ENCODE assay signal across 1 cellular context in the genomic region with DNA sequence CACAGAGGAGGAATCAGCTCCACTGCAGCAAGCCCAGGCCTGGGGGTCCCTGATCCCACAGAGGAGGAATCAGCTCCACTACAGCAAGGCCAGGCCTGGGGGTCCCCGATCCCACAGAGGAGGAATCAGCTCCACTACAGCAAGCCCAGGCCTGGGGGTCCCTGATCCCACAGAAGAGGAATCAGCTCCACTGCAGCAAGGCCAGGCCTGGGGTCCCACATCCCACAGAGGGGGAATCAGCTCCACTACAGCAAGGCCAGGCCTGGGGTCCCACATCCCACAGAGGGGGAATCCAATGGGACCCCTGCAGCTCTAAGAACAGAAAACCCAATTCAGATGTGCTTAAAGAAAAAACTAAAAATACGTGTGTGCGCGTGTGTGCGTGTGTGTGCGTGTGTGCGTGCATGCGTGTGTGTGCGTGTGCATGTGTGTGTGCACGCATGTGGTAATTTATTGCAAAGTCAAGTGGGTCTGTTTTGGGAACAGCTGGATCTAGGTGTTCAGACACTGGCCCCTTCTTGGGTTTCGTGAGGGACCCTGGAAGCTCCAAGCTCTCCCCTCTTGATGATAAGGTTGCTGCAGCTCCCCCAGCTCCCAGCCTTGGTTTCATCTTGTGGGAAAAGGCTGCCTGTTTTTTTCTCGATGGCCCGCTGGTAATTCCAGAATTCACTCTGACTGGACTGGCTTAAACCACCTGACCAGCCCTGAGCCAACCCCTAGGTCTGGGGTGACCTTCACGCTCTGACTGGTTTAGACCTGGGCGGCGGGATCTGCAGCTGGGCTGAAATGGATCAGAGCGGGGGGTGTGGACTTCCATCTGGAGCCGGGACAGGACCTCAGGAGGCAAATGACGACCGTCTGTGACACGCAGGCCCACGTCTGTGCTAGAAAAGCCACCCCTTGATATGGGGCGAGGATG.
TF ChIP-seq lines count a peak whose summit lies in the region.

No MANE protein-coding gene starts in this region.

TF ChIP-seq in H1, 55 proteins besides CTCF, POLR2A, EP300 and RAD21:
- no peak for TF ChIP-seq TAF7 (optimal IDR thresholded peaks at IDR 0.05; ENCODE audit: borderline replicate concordance, low read depth, low read length)
- TF ChIP-seq SIX5 (IDR thresholded peaks at IDR 0.05; ENCODE audit: low read depth, low read length), result no peak
- no peak for TF ChIP-seq RXRA (IDR thresholded peaks at IDR 0.05; ENCODE audit: insufficient read depth, low read depth, low read length)
- TF ChIP-seq, protein P1, sequence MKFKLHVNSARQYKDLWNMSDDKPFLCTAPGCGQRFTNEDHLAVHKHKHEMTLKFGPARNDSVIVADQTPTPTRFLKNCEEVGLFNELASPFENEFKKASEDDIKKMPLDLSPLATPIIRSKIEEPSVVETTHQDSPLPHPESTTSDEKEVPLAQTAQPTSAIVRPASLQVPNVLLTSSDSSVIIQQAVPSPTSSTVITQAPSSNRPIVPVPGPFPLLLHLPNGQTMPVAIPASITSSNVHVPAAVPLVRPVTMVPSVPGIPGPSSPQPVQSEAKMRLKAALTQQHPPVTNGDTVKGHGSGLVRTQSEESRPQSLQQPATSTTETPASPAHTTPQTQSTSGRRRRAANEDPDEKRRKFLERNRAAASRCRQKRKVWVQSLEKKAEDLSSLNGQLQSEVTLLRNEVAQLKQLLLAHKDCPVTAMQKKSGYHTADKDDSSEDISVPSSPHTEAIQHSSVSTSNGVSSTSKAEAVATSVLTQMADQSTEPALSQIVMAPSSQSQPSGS (IDR thresholded peaks at IDR 0.05; ENCODE audit: low read length), result no peak
- TF ChIP-seq POU5F1 (IDR thresholded peaks at IDR 0.05; ENCODE audit: low read depth, low read length), result no peak
- no peak for TF ChIP-seq GTF2F1 (IDR thresholded peaks at IDR 0.05; ENCODE audit: borderline replicate concordance, low read depth, low read length)
- TF ChIP-seq ZNF274 (IDR thresholded peaks at IDR 0.05; ENCODE audit: borderline replicate concordance, extremely low read depth, low read length), result no peak
- no peak for TF ChIP-seq RNF2 (IDR thresholded peaks at IDR 0.05; ENCODE audit: borderline replicate concordance, low read depth, low read length, missing control alignments, poor library complexity, severe bottlenecking)
- no peak for TF ChIP-seq EZH2 (IDR thresholded peaks at IDR 0.05; ENCODE audit: low read depth, low read length, severe bottlenecking)
- no peak for TF ChIP-seq JUN (IDR thresholded peaks at IDR 0.05; ENCODE audit: low read depth, low read length)
- TF ChIP-seq TEAD4 (IDR thresholded peaks at IDR 0.05; ENCODE audit: low read depth, low read length), result no peak
- TF ChIP-seq, protein P2, sequence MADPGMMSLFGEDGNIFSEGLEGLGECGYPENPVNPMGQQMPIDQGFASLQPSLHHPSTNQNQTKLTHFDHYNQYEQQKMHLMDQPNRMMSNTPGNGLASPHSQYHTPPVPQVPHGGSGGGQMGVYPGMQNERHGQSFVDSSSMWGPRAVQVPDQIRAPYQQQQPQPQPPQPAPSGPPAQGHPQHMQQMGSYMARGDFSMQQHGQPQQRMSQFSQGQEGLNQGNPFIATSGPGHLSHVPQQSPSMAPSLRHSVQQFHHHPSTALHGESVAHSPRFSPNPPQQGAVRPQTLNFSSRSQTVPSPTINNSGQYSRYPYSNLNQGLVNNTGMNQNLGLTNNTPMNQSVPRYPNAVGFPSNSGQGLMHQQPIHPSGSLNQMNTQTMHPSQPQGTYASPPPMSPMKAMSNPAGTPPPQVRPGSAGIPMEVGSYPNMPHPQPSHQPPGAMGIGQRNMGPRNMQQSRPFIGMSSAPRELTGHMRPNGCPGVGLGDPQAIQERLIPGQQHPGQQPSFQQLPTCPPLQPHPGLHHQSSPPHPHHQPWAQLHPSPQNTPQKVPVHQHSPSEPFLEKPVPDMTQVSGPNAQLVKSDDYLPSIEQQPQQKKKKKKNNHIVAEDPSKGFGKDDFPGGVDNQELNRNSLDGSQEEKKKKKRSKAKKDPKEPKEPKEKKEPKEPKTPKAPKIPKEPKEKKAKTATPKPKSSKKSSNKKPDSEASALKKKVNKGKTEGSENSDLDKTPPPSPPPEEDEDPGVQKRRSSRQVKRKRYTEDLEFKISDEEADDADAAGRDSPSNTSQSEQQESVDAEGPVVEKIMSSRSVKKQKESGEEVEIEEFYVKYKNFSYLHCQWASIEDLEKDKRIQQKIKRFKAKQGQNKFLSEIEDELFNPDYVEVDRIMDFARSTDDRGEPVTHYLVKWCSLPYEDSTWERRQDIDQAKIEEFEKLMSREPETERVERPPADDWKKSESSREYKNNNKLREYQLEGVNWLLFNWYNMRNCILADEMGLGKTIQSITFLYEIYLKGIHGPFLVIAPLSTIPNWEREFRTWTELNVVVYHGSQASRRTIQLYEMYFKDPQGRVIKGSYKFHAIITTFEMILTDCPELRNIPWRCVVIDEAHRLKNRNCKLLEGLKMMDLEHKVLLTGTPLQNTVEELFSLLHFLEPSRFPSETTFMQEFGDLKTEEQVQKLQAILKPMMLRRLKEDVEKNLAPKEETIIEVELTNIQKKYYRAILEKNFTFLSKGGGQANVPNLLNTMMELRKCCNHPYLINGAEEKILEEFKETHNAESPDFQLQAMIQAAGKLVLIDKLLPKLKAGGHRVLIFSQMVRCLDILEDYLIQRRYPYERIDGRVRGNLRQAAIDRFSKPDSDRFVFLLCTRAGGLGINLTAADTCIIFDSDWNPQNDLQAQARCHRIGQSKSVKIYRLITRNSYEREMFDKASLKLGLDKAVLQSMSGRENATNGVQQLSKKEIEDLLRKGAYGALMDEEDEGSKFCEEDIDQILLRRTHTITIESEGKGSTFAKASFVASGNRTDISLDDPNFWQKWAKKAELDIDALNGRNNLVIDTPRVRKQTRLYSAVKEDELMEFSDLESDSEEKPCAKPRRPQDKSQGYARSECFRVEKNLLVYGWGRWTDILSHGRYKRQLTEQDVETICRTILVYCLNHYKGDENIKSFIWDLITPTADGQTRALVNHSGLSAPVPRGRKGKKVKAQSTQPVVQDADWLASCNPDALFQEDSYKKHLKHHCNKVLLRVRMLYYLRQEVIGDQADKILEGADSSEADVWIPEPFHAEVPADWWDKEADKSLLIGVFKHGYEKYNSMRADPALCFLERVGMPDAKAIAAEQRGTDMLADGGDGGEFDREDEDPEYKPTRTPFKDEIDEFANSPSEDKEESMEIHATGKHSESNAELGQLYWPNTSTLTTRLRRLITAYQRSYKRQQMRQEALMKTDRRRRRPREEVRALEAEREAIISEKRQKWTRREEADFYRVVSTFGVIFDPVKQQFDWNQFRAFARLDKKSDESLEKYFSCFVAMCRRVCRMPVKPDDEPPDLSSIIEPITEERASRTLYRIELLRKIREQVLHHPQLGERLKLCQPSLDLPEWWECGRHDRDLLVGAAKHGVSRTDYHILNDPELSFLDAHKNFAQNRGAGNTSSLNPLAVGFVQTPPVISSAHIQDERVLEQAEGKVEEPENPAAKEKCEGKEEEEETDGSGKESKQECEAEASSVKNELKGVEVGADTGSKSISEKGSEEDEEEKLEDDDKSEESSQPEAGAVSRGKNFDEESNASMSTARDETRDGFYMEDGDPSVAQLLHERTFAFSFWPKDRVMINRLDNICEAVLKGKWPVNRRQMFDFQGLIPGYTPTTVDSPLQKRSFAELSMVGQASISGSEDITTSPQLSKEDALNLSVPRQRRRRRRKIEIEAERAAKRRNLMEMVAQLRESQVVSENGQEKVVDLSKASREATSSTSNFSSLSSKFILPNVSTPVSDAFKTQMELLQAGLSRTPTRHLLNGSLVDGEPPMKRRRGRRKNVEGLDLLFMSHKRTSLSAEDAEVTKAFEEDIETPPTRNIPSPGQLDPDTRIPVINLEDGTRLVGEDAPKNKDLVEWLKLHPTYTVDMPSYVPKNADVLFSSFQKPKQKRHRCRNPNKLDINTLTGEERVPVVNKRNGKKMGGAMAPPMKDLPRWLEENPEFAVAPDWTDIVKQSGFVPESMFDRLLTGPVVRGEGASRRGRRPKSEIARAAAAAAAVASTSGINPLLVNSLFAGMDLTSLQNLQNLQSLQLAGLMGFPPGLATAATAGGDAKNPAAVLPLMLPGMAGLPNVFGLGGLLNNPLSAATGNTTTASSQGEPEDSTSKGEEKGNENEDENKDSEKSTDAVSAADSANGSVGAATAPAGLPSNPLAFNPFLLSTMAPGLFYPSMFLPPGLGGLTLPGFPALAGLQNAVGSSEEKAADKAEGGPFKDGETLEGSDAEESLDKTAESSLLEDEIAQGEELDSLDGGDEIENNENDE (IDR thresholded peaks at IDR 0.05; ENCODE audit: insufficient replicate concordance, low read length), result no peak
- no peak for TF ChIP-seq FOSL1 (IDR thresholded peaks at IDR 0.05; ENCODE audit: insufficient read depth, low read depth, low read length)
